9 cellular contexts compared by ENCODE assay signal in genomic region chr1:234606731-234607090, GRCh38. TPM values are rescaled to one million over a fixed set of nuclear protein-coding genes. Genes with fewer than 3 reads are reported as not detected.
DNase-seq lines count a peak whose midpoint lies in the region; ATAC-seq and FAIRE-seq lines count a peak whose summit lies in the region.
"Had no signal": no experiment of that assay in that cellular context is flagged by ENCODE, and none has a peak within 500 bp of the region (broad histone marks: within the 10 kb centered on the region; RNA-seq: fewer than 3 reads in every experiment).

No MANE protein-coding gene starts in this region.

- no peak overlapping the region for H3K9ac ChIP-seq in iPS-15b (ENCODE audit: low read depth, low read length)

- peaks cover 9% of the 10 kb centered on the region for H3K36me3 ChIP-seq in iPS-15b (ENCODE audit: control insufficient read depth, insufficient read depth, low read length)

- POLR2A ChIA-PET in activated CD4-positive, alpha-beta memory T cell treated with anti-CD3 and anti-CD28 coated beads, Interleukin-2, amount 10 ng/mL, durations not matched to agents 7 days and 5 days (lab: Charles Lee), result interaction anchor here (0.6 to 4.2 kb wide), 6 partner anchors 9 to 477 kb away, joined by 3 to 28 read pairs (median 4); no protein-coding TSS in a partner anchor

- H3K27me3 Mint-ChIP-seq in activated CD4-positive, alpha-beta memory T cell treated with anti-CD3 and anti-CD28 coated beads, Interleukin-2, amount 10 ng/mL, durations not matched to agents 7 days and 5 days, result no peaks in the 10 kb centered on the region
- H3K27me3 Mint-ChIP-seq in stimulated activated naive B cell treated with anti-CD40 and anti-IgM and Interleukin-4, amounts not matched to agents 10 μg/mL and 1 μg/mL and 100 μg/mL, for 72 hours, result no peaks in the 10 kb centered on the region

- peak overlapping the region; percentile 62 for H3K4me3 ChIP-seq in iPS-15b (ENCODE audit: low read depth, low read length)

- CTCF ChIA-PET in activated CD4-positive, alpha-beta memory T cell treated with anti-CD3 and anti-CD28 coated beads, Interleukin-2, amount 10 ng/mL, durations not matched to agents 7 days and 5 days (lab: Charles Lee), result interaction anchor here (0.7 to 1.1 kb wide), 2 partner anchors 9 to 166 kb away, joined by 3 to 5 read pairs; no protein-coding TSS in a partner anchor

- ATAC-seq in stimulated activated naive B cell treated with anti-CD40 and anti-IgM and Interleukin-4, amounts not matched to agents 10 μg/mL and 1 μg/mL and 100 μg/mL, for 72 hours (replicated peaks), result no peak
- ATAC-seq: left colon had no signal

- H3K4me1 Mint-ChIP-seq in activated CD4-positive, alpha-beta memory T cell treated with anti-CD3 and anti-CD28 coated beads, Interleukin-2, amount 10 ng/mL, durations not matched to agents 7 days and 5 days, result peaks cover 52% of the 10 kb centered on the region
- H3K4me1 Mint-ChIP-seq in stimulated activated naive B cell treated with anti-CD40 and anti-IgM and Interleukin-4, amounts not matched to agents 10 μg/mL and 1 μg/mL and 100 μg/mL, for 72 hours, result peaks cover 42 to 72% of the 10 kb centered on the region in 2 donors

- peaks cover 17% of the 10 kb centered on the region for H3K4me1 ChIP-seq in iPS-15b (ENCODE audit: control insufficient read depth, insufficient read depth, low read length)

- FAIRE-seq in urothelium cell line (lab: Jason Lieb, UNC), result no peak

- no peaks in the 10 kb centered on the region for H3K9me3 Mint-ChIP-seq in activated CD4-positive, alpha-beta memory T cell treated with anti-CD3 and anti-CD28 coated beads, Interleukin-2, amount 10 ng/mL, durations not matched to agents 7 days and 5 days
- H3K9me3 Mint-ChIP-seq in stimulated activated naive B cell treated with anti-CD40 and anti-IgM and Interleukin-4, amounts not matched to agents 10 μg/mL and 1 μg/mL and 100 μg/mL, for 72 hours, result no peaks in the 10 kb centered on the region

- H3K36me3 Mint-ChIP-seq in activated CD4-positive, alpha-beta memory T cell treated with anti-CD3 and anti-CD28 coated beads, Interleukin-2, amount 10 ng/mL, durations not matched to agents 7 days and 5 days (ENCODE audit: low read depth), result peaks cover 60% of the 10 kb centered on the region
- H3K36me3 Mint-ChIP-seq in stimulated activated naive B cell treated with anti-CD40 and anti-IgM and Interleukin-4, amounts not matched to agents 10 μg/mL and 1 μg/mL and 100 μg/mL, for 72 hours, result peaks cover 36 to 46% of the 10 kb centered on the region in 2 donors

- H3K4me3 Mint-ChIP-seq in activated CD4-positive, alpha-beta memory T cell treated with anti-CD3 and anti-CD28 coated beads, Interleukin-2, amount 10 ng/mL, durations not matched to agents 7 days and 5 days, result peak overlapping the region; percentile 82
- H3K4me3 Mint-ChIP-seq in stimulated activated naive B cell treated with anti-CD40 and anti-IgM and Interleukin-4, amounts not matched to agents 10 μg/mL and 1 μg/mL and 100 μg/mL, for 72 hours, result peak overlapping the region; percentile 86 to 91

- no peaks in the 10 kb centered on the region for H3K27me3 ChIP-seq in iPS-15b (ENCODE audit: control insufficient read depth, insufficient read depth, low read length)

- peak overlapping the region; percentile 94 for H3K27ac Mint-ChIP-seq in activated CD4-positive, alpha-beta memory T cell treated with anti-CD3 and anti-CD28 coated beads, Interleukin-2, amount 10 ng/mL, durations not matched to agents 7 days and 5 days
- peak overlapping the region; percentile 85 for H3K27ac Mint-ChIP-seq in stimulated activated naive B cell treated with anti-CD40 and anti-IgM and Interleukin-4, amounts not matched to agents 10 μg/mL and 1 μg/mL and 100 μg/mL, for 72 hours

- peak; percentile 6 for DNase-seq in NCI-H526 treated with DMSO at 0.1 percent for 48 hours (lab: John Stamatoyannopoulos, UW)
- no peak for DNase-seq in NCI-H526 (lab: John Stamatoyannopoulos, UW)
- no peak for DNase-seq in activated CD4-positive, alpha-beta memory T cell treated with anti-CD3 and anti-CD28 coated beads, Interleukin-2, amount 10 ng/mL, durations not matched to agents 7 days and 5 days
- DNase-seq in stimulated activated naive B cell treated with anti-CD40 and anti-IgM and Interleukin-4, amounts not matched to agents 10 μg/mL and 1 μg/mL and 100 μg/mL, for 72 hours, result no peak
- no peak for DNase-seq in activated effector memory CD4-positive, alpha-beta T cell treated with anti-CD3 and anti-CD28 coated beads, Interleukin-2, amount 50 U/mL, for 16 hours
- no peak for DNase-seq in activated CD4-positive, CD25-positive, alpha-beta regulatory T cell treated with anti-CD3 and anti-CD28 coated beads, Interleukin-2, amount 50 U/mL, for 72 hours
- DNase-seq in urothelium cell line (ENCODE audit: low spot score), result no peak

- no peaks in the 10 kb centered on the region for H3K9me3 ChIP-seq in iPS-15b (ENCODE audit: control insufficient read depth, insufficient read depth, low read length)

RNA-seq across cellular contexts. Expression of gene IRF2BP2, which starts 3.3 kb away (rescaled TPM):
- total RNA-seq in activated CD4-positive, alpha-beta memory T cell treated with anti-CD3 and anti-CD28 coated beads, Interleukin-2, amount 10 ng/mL, durations not matched to agents 7 days and 5 days, result 100 to 1,000 TPM; 117 to 125 TPM
